ENCODE assay signal across 34 cellular contexts in the genomic region with DNA sequence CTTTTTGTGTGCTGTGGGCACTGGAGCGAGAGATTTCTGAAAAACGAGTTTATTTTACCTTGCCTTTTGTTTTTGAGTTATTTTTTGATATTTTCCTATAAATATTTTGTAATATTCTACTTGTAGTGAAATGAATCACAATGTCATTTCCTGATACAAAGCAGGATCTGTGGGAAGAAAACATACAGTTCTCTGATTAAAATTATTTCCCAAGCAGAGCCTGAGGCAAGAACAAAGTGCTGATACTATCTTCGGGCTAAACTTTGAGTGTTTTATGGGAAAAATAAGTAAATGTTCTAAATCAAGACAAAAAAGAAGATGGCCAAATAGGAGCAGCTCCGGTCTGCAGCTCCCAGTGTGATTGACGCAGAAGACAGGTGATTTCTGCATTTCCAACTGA.
"Had no signal": no experiment of that assay in that cellular context is flagged by ENCODE, and none has a peak within 500 bp of the region (broad histone marks: within the 10 kb centered on the region; RNA-seq: fewer than 3 reads in every experiment).

No MANE protein-coding gene starts in this region.

- DNase-seq: activated B cell treated with CpG ODN at 0.5 μM for 24 hours; activated CD4-positive, alpha-beta memory T cell treated with anti-CD3 and anti-CD28 coated beads, Interleukin-2, amount 10 ng/mL, durations not matched to agents 7 days and 5 days; activated CD4-positive, alpha-beta T cell treated with anti-CD3 and anti-CD28 coated beads for 4 hours; activated CD4-positive, alpha-beta T cell treated with anti-CD3 and anti-CD28 coated beads, Interleukin-2, amount 10 ng/mL, durations not matched to agents 24 days and 14 days; activated CD4-positive, alpha-beta T cell treated with anti-CD3 and anti-CD28 coated beads, Interleukin-2, amount 50 U/mL, for 1 hour; activated CD4-positive, alpha-beta T cell treated with anti-CD3 and anti-CD28 coated beads, Interleukin-2, amount 50 U/mL, for 4 hours; activated CD4-positive, CD25-positive, alpha-beta regulatory T cell treated with anti-CD3 and anti-CD28 coated beads, Interleukin-2, amount 50 U/mL, for 72 hours; activated CD8-positive, alpha-beta memory T cell treated with anti-CD3 and anti-CD28 coated beads, Interleukin-2, amount 50 U/mL, for 4 hours; activated effector memory CD4-positive, alpha-beta T cell treated with anti-CD3 and anti-CD28 coated beads, Interleukin-2, amount 50 U/mL, for 16 hours; activated gamma-delta T cell treated with Interleukin-2 at 50 U/mL for 16 hours; activated naive CD4-positive, alpha-beta T cell; activated naive CD4-positive, alpha-beta T cell treated with anti-CD3 and anti-CD28 coated beads for 36 hours; activated naive CD4-positive, alpha-beta T cell treated with anti-CD3 and anti-CD28 coated beads, Interleukin-2, amount 50 U/mL, for 16 hours; activated naive CD8-positive, alpha-beta T cell treated with anti-CD3 and anti-CD28 coated beads for 36 hours; activated T-cell treated with anti-CD3 and anti-CD28 coated beads for 4 hours; activated T-cell treated with anti-CD3 and anti-CD28 coated beads, Interleukin-2, amount 50 U/mL, for 1 hour; activated T-cell treated with anti-CD3 and anti-CD28 coated beads, Interleukin-2, amount 50 U/mL, for 4 hours; activated T-cell treated with anti-CD3 and anti-CD28 coated beads, Interleukin-2, amount 50 U/mL, for 72 hours; amniotic stem cell; aorta; body of pancreas; brain microvascular endothelial cell; central memory CD4-positive, alpha-beta T cell; SW 1271; T-helper 1 cell; T-helper 2 cell; T-helper 9 cell had no signal

- H3K4me1 ChIP-seq: breast epithelium had no signal

- H3K9me3 ChIP-seq: body of pancreas had no signal

- ATAC-seq: activated naive CD4-positive, alpha-beta T cell treated with anti-CD3 and anti-CD28 coated beads, Interleukin-2, amount 50 U/mL, for 72 hours; activated T-cell treated with anti-CD3 and anti-CD28 coated beads, Interleukin-2, amount 50 U/mL, for 4 hours; activated T-cell treated with anti-CD3 and anti-CD28 coated beads, Interleukin-2, amount 50 U/mL, for 72 hours; activated T-helper 17 cell treated with anti-CD3 and anti-CD28 coated beads, Interleukin-2, amount 50 U/mL, for 72 hours; body of pancreas had no signal

- H3K27me3 ChIP-seq: body of pancreas, brain microvascular endothelial cell, breast epithelium had no signal

- H3K36me3 ChIP-seq: brain microvascular endothelial cell, breast epithelium had no signal

- H3K27ac ChIP-seq: body of pancreas, brain microvascular endothelial cell, breast epithelium, VCaP had no signal

- H3K4me3 ChIP-seq: body of pancreas, breast epithelium had no signal

- H3K4me1 Mint-ChIP-seq: activated B cell treated with CpG ODN at 0.5 μM for 24 hours; activated CD4-positive, alpha-beta memory T cell treated with anti-CD3 and anti-CD28 coated beads, Interleukin-2, amount 10 ng/mL, durations not matched to agents 7 days and 5 days; activated CD4-positive, alpha-beta T cell treated with anti-CD3 and anti-CD28 coated beads, Interleukin-2, amount 10 ng/mL, durations not matched to agents 24 days and 14 days; activated naive CD8-positive, alpha-beta T cell treated with anti-CD3 and anti-CD28 coated beads for 36 hours; activated T-helper 17 cell treated with anti-CD3 and anti-CD28 coated beads, Interleukin-2, amount 50 U/mL, for 72 hours had no signal

- H3K27ac Mint-ChIP-seq: activated B cell treated with CpG ODN at 0.5 μM for 24 hours; activated CD4-positive, alpha-beta memory T cell treated with anti-CD3 and anti-CD28 coated beads, Interleukin-2, amount 10 ng/mL, durations not matched to agents 7 days and 5 days; activated CD4-positive, alpha-beta T cell treated with anti-CD3 and anti-CD28 coated beads, Interleukin-2, amount 10 ng/mL, durations not matched to agents 24 days and 14 days; activated naive CD4-positive, alpha-beta T cell treated with anti-CD3 and anti-CD28 coated beads, Interleukin-2, amount 50 U/mL, for 72 hours; activated naive CD8-positive, alpha-beta T cell treated with anti-CD3 and anti-CD28 coated beads for 36 hours; activated T-cell treated with anti-CD3 and anti-CD28 coated beads, Interleukin-2, amount 50 U/mL, for 72 hours; activated T-helper 1 cell treated with anti-CD3 and anti-CD28 coated beads, Interleukin-12 subunit alpha, Interleukin-12 subunit beta, Interleukin-2, Interleukin-4 antibody, amounts not matched to agents 30 ng/mL and 10 ng/mL and 1 ng/mL, durations not matched to agents 14 hours and 24 hours and 36 hours; activated T-helper 17 cell treated with anti-CD3 and anti-CD28 coated beads, Interleukin-2, amount 50 U/mL, for 72 hours; T-helper 1 cell treated with Interleukin-12 subunit alpha and Interleukin-12 subunit beta and Interleukin-4 antibody, amounts not matched to agents 30 μg/mL and 1 μg/mL, for 36 hours; T-helper 2 cell treated with Interferon-gamma antibody and Interleukin-4, amounts not matched to agents 5 μg/mL and 100 μg/mL, for 36 hours had no signal

- H3K9me3 Mint-ChIP-seq: activated B cell treated with CpG ODN at 0.5 μM for 24 hours; activated naive CD4-positive, alpha-beta T cell treated with anti-CD3 and anti-CD28 coated beads for 36 hours; activated naive CD8-positive, alpha-beta T cell treated with anti-CD3 and anti-CD28 coated beads for 36 hours; activated T-cell treated with anti-CD3 and anti-CD28 coated beads, Interleukin-2, amount 50 U/mL, for 4 hours; T-helper 1 cell treated with Interleukin-12 subunit alpha and Interleukin-12 subunit beta and Interleukin-4 antibody, amounts not matched to agents 30 μg/mL and 1 μg/mL, for 36 hours had no signal

- H3K36me3 Mint-ChIP-seq: activated naive CD4-positive, alpha-beta T cell treated with anti-CD3 and anti-CD28 coated beads, Interleukin-2, amount 50 U/mL, for 72 hours; activated naive CD8-positive, alpha-beta T cell treated with anti-CD3 and anti-CD28 coated beads for 36 hours had no signal

- H3K4me3 Mint-ChIP-seq: activated B cell treated with CpG ODN at 0.5 μM for 24 hours; activated CD4-positive, alpha-beta memory T cell treated with anti-CD3 and anti-CD28 coated beads, Interleukin-2, amount 10 ng/mL, durations not matched to agents 7 days and 5 days; activated CD4-positive, alpha-beta T cell treated with anti-CD3 and anti-CD28 coated beads, Interleukin-2, amount 10 ng/mL, durations not matched to agents 24 days and 14 days; activated naive CD4-positive, alpha-beta T cell treated with anti-CD3 and anti-CD28 coated beads for 36 hours; activated naive CD8-positive, alpha-beta T cell treated with anti-CD3 and anti-CD28 coated beads for 36 hours; activated T-cell treated with anti-CD3 and anti-CD28 coated beads, Interleukin-2, amount 50 U/mL, for 4 hours; activated T-cell treated with anti-CD3 and anti-CD28 coated beads, Interleukin-2, amount 50 U/mL, for 72 hours; activated T-helper 1 cell treated with anti-CD3 and anti-CD28 coated beads, Interleukin-12 subunit alpha, Interleukin-12 subunit beta, Interleukin-2, Interleukin-4 antibody, amounts not matched to agents 30 ng/mL and 10 ng/mL and 1 ng/mL, durations not matched to agents 14 hours and 24 hours and 36 hours; activated T-helper 17 cell treated with anti-CD3 and anti-CD28 coated beads, Interleukin-2, amount 50 U/mL, for 72 hours; T-helper 1 cell treated with Interleukin-12 subunit alpha and Interleukin-12 subunit beta and Interleukin-4 antibody, amounts not matched to agents 30 μg/mL and 1 μg/mL, for 36 hours; T-helper 2 cell treated with Interferon-gamma antibody and Interleukin-4, amounts not matched to agents 5 μg/mL and 100 μg/mL, for 36 hours had no signal
